ENCODE assay signal across 8 cellular contexts in genomic region chr14:30874999-30875787, GRCh38. TPM values are rescaled to one million over a fixed set of nuclear protein-coding genes. Genes with fewer than 3 reads are reported as not detected.
DNase-seq lines count a peak whose midpoint lies in the region; ATAC-seq and TF ChIP-seq lines count a peak whose summit lies in the region.

No MANE protein-coding gene starts in this region.

- no peak for TF ChIP-seq POLR2A in erythroblast (IDR thresholded peaks at IDR 0.05; ENCODE audit: low read length)

- no peak for TF ChIP-seq EP300 in neural cell (conservative IDR thresholded peaks at IDR 0.05; ENCODE audit: poor library complexity, severe bottlenecking)

- peaks cover 4% of the 10 kb centered on the region for H3F3A ChIP-seq in neural cell (ENCODE audit: insufficient read depth, low read length, poor library complexity, severe bottlenecking)

- no peaks in the 10 kb centered on the region for H3K79me2 ChIP-seq in neural cell (replicated peaks; ENCODE audit: insufficient read depth, low read length)

- H3K4me3 Mint-ChIP-seq in T-helper 17 cell: peak overlapping the region; percentile 82
- H3K4me3 Mint-ChIP-seq in HFFc6: no peak overlapping the region

- H3K27me3 ChIP-seq in neural cell (ENCODE audit: insufficient read depth, low read depth, low read length): peaks cover 34% of the 10 kb centered on the region

- no peaks in the 10 kb centered on the region for H3K36me3 ChIP-seq in neural cell (ENCODE audit: insufficient read depth, low read length)

- ATAC-seq in GM18873 (IDR thresholded peaks at IDR 0.05; ENCODE audit: low FRiP score, unreplicated experiment) (peak; percentile 20), HG03066 (IDR thresholded peaks at IDR 0.05; ENCODE audit: low read depth, unreplicated experiment) (peak; percentile 33), T-helper 17 cell (peak; percentile 40)

- H2AFZ ChIP-seq in neural cell (ENCODE audit: low read depth, low read length): peak overlapping the region; percentile 58

- H3K4me3 ChIP-seq in neural cell (ENCODE audit: low read length): peak overlapping the region; percentile 92

- no peaks in the 10 kb centered on the region for H4K20me1 ChIP-seq in neural cell (ENCODE audit: insufficient read depth)

- peak overlapping the region; percentile 18 for H3K27ac ChIP-seq in neural cell (ENCODE audit: low read length)

- H3K4me1 Mint-ChIP-seq in T-helper 17 cell: peaks cover 14% of the 10 kb centered on the region
- H3K4me1 Mint-ChIP-seq in HFFc6 (ENCODE audit: low read depth): no peaks in the 10 kb centered on the region

- H3K4me2 ChIP-seq in neural cell (ENCODE audit: low read length): peak overlapping the region; percentile 58

- no peak for TF ChIP-seq RAD21 in neural cell (conservative IDR thresholded peaks at IDR 0.05)

- H3K9me3 Mint-ChIP-seq in HFFc6: no peaks in the 10 kb centered on the region

- no peaks in the 10 kb centered on the region for H3K9me2 ChIP-seq in neural cell (ENCODE audit: insufficient read depth, low read length)

- no peak overlapping the region for H3K27ac Mint-ChIP-seq in T-helper 17 cell
- no peak overlapping the region for H3K27ac Mint-ChIP-seq in HFFc6

- H3K9ac ChIP-seq in neural cell (ENCODE audit: low read length): peak overlapping the region; percentile 74

- peak; percentile 1 for DNase-seq in ACHN
- no peak for DNase-seq in T-helper 17 cell
- peak; percentile 46 to 51 for DNase-seq in erythroblast (lab: John Stamatoyannopoulos, UW)
- DNase-seq in GDM1 (lab: John Stamatoyannopoulos, UW): no peak
- DNase-seq in HFFc6: no peak

- H3K9me3 ChIP-seq in T-helper 17 cell (ENCODE audit: control insufficient read depth, low read length, poor library complexity, severe bottlenecking): no peaks in the 10 kb centered on the region
- no peaks in the 10 kb centered on the region for H3K9me3 ChIP-seq in neural cell (ENCODE audit: low read length)

- peaks cover 56% of the 10 kb centered on the region for H3K27me3 Mint-ChIP-seq in T-helper 17 cell
- peaks cover 27% of the 10 kb centered on the region for H3K27me3 Mint-ChIP-seq in HFFc6 (ENCODE audit: insufficient read depth)

- H3K36me3 Mint-ChIP-seq in T-helper 17 cell (ENCODE audit: low read depth) (peaks cover 3% of the 10 kb centered on the region), HFFc6 (ENCODE audit: low read depth) (no peaks in the 10 kb centered on the region)

- in situ Hi-C loops in ACHN (cut with HindIII; ENCODE audit: low pct_ligation_motif_present, low pct_unique_long_range_greater_than_20kb, low sequenced_read_pairs): no loop called here

- TF ChIP-seq CTCF in neural cell (IDR thresholded peaks at IDR 0.05; ENCODE audit: poor library complexity, severe bottlenecking) (no peak), HFFc6 (IDR thresholded peaks at IDR 0.05) (no peak)

TF ChIP-seq in neural cell, 6 proteins besides CTCF, POLR2A, EP300 and RAD21:
- TF ChIP-seq POLR2AphosphoS5 (IDR thresholded peaks at IDR 0.05) (no peak), TAF1 (IDR thresholded peaks at IDR 0.05; ENCODE audit: low read depth) (no peak)

RNA-seq across cellular contexts. Expression of gene COCH, which starts 0.8 kb away (rescaled TPM):
- under 1 TPM in 1 of 2 donors, not detected in 1; 0.90 TPM for total RNA-seq in T-helper 17 cell
- polyA plus RNA-seq in neural cell: 39.9 and 45.0 TPM in 2 replicates
- polyA minus RNA-seq in neural cell: 35.0 and 35.3 TPM in 2 replicates
- total RNA-seq in HFFc6 (2021; fragmentation: NEBNext Ultra II Directional; extraction: Animal tissue kit (Norgen Biotek cat#: 25700)): not detected

Comparison
In these comparisons a context has a peak if more than half of its experiments do, and no peak if none do; other contexts are left out.
1. DNase-seq: peak in ACHN (single experiment) and erythroblast (2 of 2); none in T-helper 17 cell (0 of 3), GDM1 (single experiment) and HFFc6 (single experiment).
2. Peak in every context shown above with its lines, with median percentiles within 50 percentile points of each other: ATAC-seq.